Comparison of ENCODE assay signal across 8 cellular contexts in the genomic region with DNA sequence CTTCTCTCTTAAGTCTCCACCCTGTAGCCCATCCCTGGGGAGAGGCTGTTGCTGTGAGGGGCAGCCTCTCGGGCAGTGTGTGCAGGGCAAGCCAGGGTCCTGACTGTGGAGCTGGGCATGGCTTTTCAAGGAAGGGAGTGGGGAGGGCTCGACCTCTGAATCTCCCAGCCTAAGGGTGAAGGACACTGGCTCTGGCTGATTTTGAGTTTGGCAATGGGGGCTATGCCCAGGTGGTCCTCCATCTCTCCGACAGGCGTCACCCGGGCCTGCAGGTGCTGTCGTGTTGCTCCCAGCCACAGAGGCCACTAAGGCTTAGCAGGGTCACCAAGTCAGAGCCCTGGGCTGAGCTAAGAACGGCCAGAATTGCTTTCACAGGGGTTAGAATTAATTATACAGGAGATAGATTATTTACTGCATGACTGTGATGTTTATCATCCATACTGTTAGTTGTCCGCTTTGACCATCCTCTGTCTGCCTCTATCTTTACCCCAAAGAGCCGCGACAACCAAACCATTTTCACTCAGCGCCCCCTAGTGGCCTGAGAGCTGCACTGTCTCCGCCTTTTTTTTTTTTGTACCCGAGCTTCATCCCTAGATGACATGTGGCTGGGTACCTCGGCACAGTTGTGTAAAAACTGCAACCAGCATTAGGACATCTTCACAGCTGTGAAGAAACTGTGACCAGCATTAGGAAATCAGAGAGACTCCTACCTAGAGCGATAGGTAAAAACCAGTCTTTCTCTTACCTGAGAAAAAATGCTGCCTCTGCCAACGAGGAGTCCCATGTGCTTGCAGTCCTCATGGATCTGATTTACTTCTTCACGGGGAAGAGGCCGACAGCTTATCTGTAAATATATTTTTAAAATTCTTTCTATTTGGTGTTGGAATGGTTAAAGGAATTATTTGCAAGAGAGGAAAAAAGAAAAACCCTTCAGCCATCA. TPM values are rescaled to one million over a fixed set of nuclear protein-coding genes. Genes with fewer than 3 reads are reported as not detected.
DNase-seq lines count a peak whose midpoint lies in the region; ATAC-seq and TF ChIP-seq lines count a peak whose summit lies in the region.

No MANE protein-coding gene starts in this region.

- H2BK15ac ChIP-seq in H9 (ENCODE audit: low read depth, low read length): no peak overlapping the region

- no peaks in the 10 kb centered on the region for H3K27me3 ChIP-seq in H9 (ENCODE audit: insufficient read depth, low read length)

- peak; percentile 21 for DNase-seq in GM12864 (ENCODE audit: low read depth)
- peak; percentile 71 for DNase-seq in H9
- DNase-seq in NB4 (ENCODE audit: low read depth): peak; percentile 66
- peak; percentile 57 for DNase-seq in activated naive CD8-positive, alpha-beta T cell treated with anti-CD3 and anti-CD28 coated beads, Interleukin-2, amount 10 ng/mL, durations not matched to agents 7 days and 5 days
- peak; percentile 55 for DNase-seq in left cardiac atrium
- peak; percentile 80 for DNase-seq in sciatic nerve (ENCODE audit: low spot score)
- DNase-seq in GDM1 (lab: John Stamatoyannopoulos, UW): no peak

- no peak overlapping the region for H3K14ac ChIP-seq in H9 (ENCODE audit: insufficient read depth, low read length)

- H3K27me3 Mint-ChIP-seq in H9 (ENCODE audit: low read depth): peaks cover 12% of the 10 kb centered on the region
- peaks cover 13% of the 10 kb centered on the region for H3K27me3 Mint-ChIP-seq in activated naive CD8-positive, alpha-beta T cell treated with anti-CD3 and anti-CD28 coated beads, Interleukin-2, amount 10 ng/mL, durations not matched to agents 7 days and 5 days

- TF ChIP-seq POLR2A in NB4 (IDR thresholded peaks at IDR 0.05; ENCODE audit: extremely low read depth, insufficient read length): no peak

- no peak overlapping the region for H4K91ac ChIP-seq in H9 (ENCODE audit: insufficient read length, low read depth, low read length)

- no peaks in the 10 kb centered on the region for H3K79me2 ChIP-seq in H9 (ENCODE audit: insufficient read depth, low read length)

- no peaks in the 10 kb centered on the region for H3K4me1 ChIP-seq in H9 (ENCODE audit: insufficient read depth, low read length)

- H3K4me1 Mint-ChIP-seq in H9: peaks cover 8 to 18% of the 10 kb centered on the region in 2 experiments
- no peaks in the 10 kb centered on the region for H3K4me1 Mint-ChIP-seq in activated naive CD8-positive, alpha-beta T cell treated with anti-CD3 and anti-CD28 coated beads, Interleukin-2, amount 10 ng/mL, durations not matched to agents 7 days and 5 days

- no peaks in the 10 kb centered on the region for H3K36me3 Mint-ChIP-seq in H9 (ENCODE audit: insufficient read depth in 1 of 3, low read depth in 3 of 3)
- H3K36me3 Mint-ChIP-seq in activated naive CD8-positive, alpha-beta T cell treated with anti-CD3 and anti-CD28 coated beads, Interleukin-2, amount 10 ng/mL, durations not matched to agents 7 days and 5 days: no peaks in the 10 kb centered on the region

- POLR2A ChIA-PET in activated naive CD8-positive, alpha-beta T cell treated with anti-CD3 and anti-CD28 coated beads, Interleukin-2, amount 10 ng/mL, durations not matched to agents 7 days and 5 days (lab: Charles Lee): no interaction called here

- intact Hi-C loops in left cardiac atrium (cut with DNase I) (loop anchor here (10.0 kb wide), 1 partner anchor 518 kb away; no protein-coding TSS in a partner anchor), sciatic nerve (cut with DNase I) (loop anchor here (10.0 kb wide), 1 partner anchor 528 kb away; no protein-coding TSS in a partner anchor)

- H3K9me3 ChIP-seq in H9 (ENCODE audit: control insufficient read depth, low read depth, low read length): no peaks in the 10 kb centered on the region

- H3K4me3 ChIP-seq in GM12864 (ENCODE audit: low read depth, low read length) (no peak overlapping the region), NB4 (ENCODE audit: low read depth, low read length) (no peak overlapping the region)

- ATAC-seq in SK-N-SH treated with all-trans-retinoic acid at 6 μM for 48 hours: peak; percentile 93
- no peak for ATAC-seq in activated naive CD8-positive, alpha-beta T cell treated with anti-CD3 and anti-CD28 coated beads, Interleukin-2, amount 10 ng/mL, durations not matched to agents 7 days and 5 days (ENCODE audit: low read depth)
- ATAC-seq in left cardiac atrium: peak; percentile 34 to 68
- peak; percentile 75 for ATAC-seq in sciatic nerve

- H3K27ac ChIP-seq in H9 (ENCODE audit: insufficient read length, low read depth, low read length): no peak overlapping the region

- no peaks in the 10 kb centered on the region for H3K23me2 ChIP-seq in H9 (ENCODE audit: insufficient read length, low read depth, low read length, poor library complexity, severe bottlenecking)

- no peak overlapping the region for H2BK12ac ChIP-seq in H9 (ENCODE audit: insufficient read length, low read depth, low read length)

- H2AFZ ChIP-seq in H9 (ENCODE audit: low read length): no peak overlapping the region

- TF ChIP-seq CTCF in GM12864 (IDR thresholded peaks at IDR 0.05; ENCODE audit: low read depth, low read length, missing control alignments) (peak; percentile 87), H9 (conservative IDR thresholded peaks at IDR 0.05) (peak; percentile 95), NB4 (IDR thresholded peaks at IDR 0.05; ENCODE audit: low read depth, low read length) (peak; percentile 95)

- no peak overlapping the region for H3K18ac ChIP-seq in H9 (ENCODE audit: insufficient read length, low read depth, low read length)

- no peaks in the 10 kb centered on the region for H4K20me1 ChIP-seq in H9 (ENCODE audit: control insufficient read depth, insufficient read depth, insufficient read length)

- H4K8ac ChIP-seq in H9 (replicated peaks; ENCODE audit: insufficient read length, low read depth, low read length): no peak overlapping the region

- no peak overlapping the region for H2BK20ac ChIP-seq in H9 (ENCODE audit: low read depth, low read length, poor library complexity, severe bottlenecking)

- H4K5ac ChIP-seq in H9 (ENCODE audit: insufficient read length, low read depth, low read length): no peak overlapping the region

- H2BK120ac ChIP-seq in H9 (ENCODE audit: low read depth, low read length, poor library complexity, severe bottlenecking): no peak overlapping the region

- H3K23ac ChIP-seq in H9 (ENCODE audit: insufficient read length, low read depth, low read length): no peak overlapping the region

- no peak overlapping the region for H3K4me2 ChIP-seq in H9 (ENCODE audit: insufficient read depth, insufficient read length, low read length)

- H3K4me3 Mint-ChIP-seq in H9: peak overlapping the region in 1 of 2 experiments; percentile 11; a peak in 1 of 5 replicates
- no peak overlapping the region for H3K4me3 Mint-ChIP-seq in activated naive CD8-positive, alpha-beta T cell treated with anti-CD3 and anti-CD28 coated beads, Interleukin-2, amount 10 ng/mL, durations not matched to agents 7 days and 5 days

- no peak overlapping the region for H3K56ac ChIP-seq in H9 (ENCODE audit: insufficient read length, low read depth, low read length)

- H2BK5ac ChIP-seq in H9 (ENCODE audit: insufficient read length, low read length): no peak overlapping the region

- no peak overlapping the region for H3K9ac ChIP-seq in H9 (ENCODE audit: extremely low read depth, insufficient read length, low read length)

- no peak overlapping the region for H3K4ac ChIP-seq in H9 (ENCODE audit: low read depth, low read length)

- H3K79me1 ChIP-seq in H9 (ENCODE audit: insufficient read depth, low read depth, low read length, poor library complexity, severe bottlenecking): no peaks in the 10 kb centered on the region

- H3K9me3 Mint-ChIP-seq in H9: peaks cover 0 to 2% of the 10 kb centered on the region in 2 experiments; a peak in 2 of 5 replicates
- no peaks in the 10 kb centered on the region for H3K9me3 Mint-ChIP-seq in activated naive CD8-positive, alpha-beta T cell treated with anti-CD3 and anti-CD28 coated beads, Interleukin-2, amount 10 ng/mL, durations not matched to agents 7 days and 5 days

- H3T11ph ChIP-seq in H9 (ENCODE audit: low read length): no peak overlapping the region

- no peak overlapping the region for H3K27ac Mint-ChIP-seq in H9
- no peak overlapping the region for H3K27ac Mint-ChIP-seq in activated naive CD8-positive, alpha-beta T cell treated with anti-CD3 and anti-CD28 coated beads, Interleukin-2, amount 10 ng/mL, durations not matched to agents 7 days and 5 days

- WGBS in H9 (ENCODE audit: extremely low coverage, insufficient read length, low lambda C conversion rate): no CpG with 5 or more reads among the region's 18 CpGs

- no peak overlapping the region for H2AK5ac ChIP-seq in H9 (ENCODE audit: insufficient read length, low read length)

TF ChIP-seq in SK-N-SH treated with all-trans-retinoic acid at 6 μM for 48 hours, 23 proteins besides CTCF, POLR2A, EP300 and RAD21:
- TF ChIP-seq ZFP30 (CRISPR knock-in tag; IDR thresholded peaks at IDR 0.05): peak; percentile 94
- TF ChIP-seq RARB (CRISPR knock-in tag; IDR thresholded peaks at IDR 0.05): no peak

RNA-seq across cellular contexts. Expression of a gene that starts 44.5 kb away (rescaled TPM):
- total RNA-seq in H9 (2021): not detected in 2 replicates
- not detected for total RNA-seq in activated naive CD8-positive, alpha-beta T cell treated with anti-CD3 and anti-CD28 coated beads, Interleukin-2, amount 10 ng/mL, durations not matched to agents 7 days and 5 days
- not detected for total RNA-seq in left cardiac atrium
- not detected for total RNA-seq in sciatic nerve
